In the genomic region with DNA sequence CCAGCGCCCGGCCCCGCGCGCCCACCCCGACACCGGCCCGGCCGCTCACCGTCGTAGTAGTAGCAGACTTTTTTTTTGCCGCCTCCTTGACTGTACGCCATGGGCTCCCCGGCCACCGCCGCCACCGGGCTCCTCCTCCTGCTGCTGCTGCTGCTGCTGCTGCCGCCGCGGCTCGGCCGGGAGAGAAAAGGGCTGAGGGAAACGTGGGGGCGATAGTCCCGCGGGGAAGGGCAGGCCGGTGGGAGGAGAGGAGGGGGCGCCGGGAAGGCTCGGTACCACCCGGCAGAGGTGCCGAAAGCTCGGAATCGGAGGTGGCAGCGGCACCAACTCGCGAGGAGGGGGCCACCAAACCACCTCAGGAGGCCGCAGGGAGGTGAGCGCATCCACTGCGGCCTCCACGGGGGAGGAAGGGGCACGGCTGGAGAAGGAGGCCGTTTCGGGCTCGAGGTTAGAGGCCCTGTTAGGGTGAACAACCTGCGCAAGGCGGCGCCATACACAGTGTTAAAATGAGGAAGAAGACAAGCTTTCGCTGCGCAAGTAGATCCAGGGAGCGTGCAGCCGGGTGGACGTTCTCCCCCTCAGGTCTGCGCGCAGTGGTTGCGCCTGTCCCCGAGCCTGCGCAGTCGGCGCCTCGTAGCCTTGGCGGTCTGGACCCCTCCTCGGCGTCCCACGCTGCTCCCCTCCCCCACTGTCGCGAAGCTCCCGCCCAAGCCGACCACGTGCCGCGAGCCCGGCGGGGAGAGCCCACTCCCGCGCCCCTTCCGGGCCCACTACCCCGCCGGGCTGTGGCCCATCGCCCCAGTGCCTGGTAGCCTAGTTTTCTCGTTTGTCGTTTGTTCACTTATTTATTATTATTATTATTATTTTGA, we compare ENCODE assay signal across 8 cellular contexts. TPM values are rescaled to one million over a fixed set of nuclear protein-coding genes. Genes with fewer than 3 reads are reported as not detected.
A peak's percentile ranks its signal among the peaks of the same experiment; 100 is the strongest.
DNase-seq lines count a peak whose midpoint lies in the region; ATAC-seq, FAIRE-seq and TF ChIP-seq lines count a peak whose summit lies in the region.

A gene (minus strand): TSS at position 341 of the 869 bp plus-strand sequence. CDS start 240 bp downstream, at position 101.

- peak; percentile 83 for ATAC-seq in GM21381 (IDR thresholded peaks at IDR 0.05; ENCODE audit: unreplicated experiment)

- no peak for TF ChIP-seq CTCF in D721Med (IDR thresholded peaks at IDR 0.05; ENCODE audit: insufficient read depth, missing control alignments)

- H3K27ac ChIP-seq in epithelial cell of prostate: peak within 1 kb of the TSS; percentile 59

- DNase-seq in D721Med (ENCODE audit: insufficient read length, low spot score) (peak; percentile 39), HUDEP-2 (lab: John Stamatoyannopoulos, UW; ENCODE audit: unreplicated experiment in 76 of 76) (peak; percentile 58 to 99 (median 92)), OCI-M1 (lab: John Stamatoyannopoulos, UW) (peak; percentile 96), activated T-cell treated with anti-CD3 and anti-CD28 coated beads for 4 hours (peak; percentile 87), epithelial cell of prostate (ENCODE audit: low read depth, low spot score) (no peak), mucosa of gallbladder (ENCODE audit: low spot score) (peak; percentile 78)
- peak; percentile 93 for DNase-seq in stimulated activated CD8-positive, alpha-beta memory T cell treated with anti-CD3 and anti-CD28 coated beads, Interleukin-4, amount 100 ng/mL, for 48 hours

- FAIRE-seq in D721Med (lab: Jason Lieb, UNC): no peak

RNA-seq across cellular contexts. Expression of the gene that starts here (rescaled TPM):
- 64.5 TPM for total RNA-seq in mucosa of gallbladder
